ENCODE assay signal across 1 cellular context in the genomic region with DNA sequence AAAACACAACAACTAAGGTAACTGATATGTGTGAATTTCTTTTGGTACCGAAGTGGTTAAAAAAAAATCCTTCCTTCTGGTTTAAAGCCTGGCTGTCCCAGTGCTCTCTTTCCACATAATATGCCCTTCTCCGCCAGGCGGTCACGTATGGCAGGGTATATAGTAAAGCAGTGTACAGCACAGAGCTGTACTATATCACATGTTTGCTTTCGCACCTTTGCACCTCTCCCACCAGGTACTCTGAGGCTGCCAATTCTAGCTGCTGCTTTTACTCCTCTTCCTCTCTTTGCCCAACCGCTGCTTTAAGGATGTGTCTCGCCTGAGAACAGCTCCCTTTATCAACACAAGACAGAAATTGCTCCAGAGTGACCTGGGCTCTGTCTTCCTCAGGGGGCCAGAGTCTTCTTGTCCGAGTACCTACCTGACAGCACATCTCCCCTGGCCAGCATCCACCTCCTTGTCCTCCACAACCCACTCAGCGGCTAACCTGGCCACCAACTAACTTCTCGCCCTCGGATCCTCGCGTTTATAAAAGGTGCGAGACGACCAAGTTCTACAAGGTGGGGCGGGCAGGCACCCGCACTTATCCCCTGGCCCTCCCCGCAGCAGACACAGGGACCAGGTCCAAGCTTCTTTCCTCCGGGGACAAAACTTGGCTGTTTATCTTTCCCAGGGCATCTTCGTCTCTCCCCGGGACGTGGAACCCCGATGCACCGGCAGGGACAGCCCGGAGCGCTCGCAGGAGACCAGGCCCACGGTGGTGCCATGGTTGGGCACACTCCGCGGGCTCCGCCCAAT.
TF ChIP-seq lines count a peak whose summit lies in the region.

No MANE protein-coding gene starts in this region.

TF ChIP-seq in HepG2, 621 proteins besides CTCF, POLR2A, EP300 and RAD21 (continued from another document and continues in another):
- TF ChIP-seq ZNF468 (CRISPR knock-in tag; IDR thresholded peaks at IDR 0.05) = 0 out of 2 replicates have a peak, but pooled peaks have one; percentile 48
- TF ChIP-seq PHF8 (CRISPR knock-in tag; IDR thresholded peaks at IDR 0.05) = no peak
- TF ChIP-seq FLYWCH1 (CRISPR knock-in tag; IDR thresholded peaks at IDR 0.05) = no peak
- TF ChIP-seq ZNF501 (CRISPR knock-in tag; IDR thresholded peaks at IDR 0.05) = peak; percentile 83
- TF ChIP-seq ZNF557 (CRISPR knock-in tag; IDR thresholded peaks at IDR 0.05) = 0 out of 2 replicates have a peak, but pooled peaks have one; percentile 37
- TF ChIP-seq, protein P1, sequence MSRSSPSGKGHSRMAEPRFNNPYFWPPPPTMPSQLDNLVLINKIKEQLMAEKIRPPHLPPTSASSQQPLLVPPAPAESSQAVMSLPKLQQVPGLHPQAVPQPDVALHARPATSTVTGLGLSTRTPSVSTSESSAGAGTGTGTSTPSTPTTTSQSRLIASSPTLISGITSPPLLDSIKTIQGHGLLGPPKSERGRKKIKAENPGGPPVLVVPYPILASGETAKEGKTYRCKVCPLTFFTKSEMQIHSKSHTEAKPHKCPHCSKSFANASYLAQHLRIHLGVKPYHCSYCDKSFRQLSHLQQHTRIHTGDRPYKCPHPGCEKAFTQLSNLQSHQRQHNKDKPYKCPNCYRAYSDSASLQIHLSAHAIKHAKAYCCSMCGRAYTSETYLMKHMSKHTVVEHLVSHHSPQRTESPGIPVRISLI (CRISPR knock-in tag; IDR thresholded peaks at IDR 0.05; ENCODE audit: borderline replicate concordance) = 0 out of 2 replicates have a peak, but pooled peaks have one; percentile 18
- 0 out of 2 replicates have a peak, but pooled peaks have one; percentile 31 for TF ChIP-seq GABPB1 (CRISPR knock-in tag; IDR thresholded peaks at IDR 0.05)
- TF ChIP-seq ZNF484 (CRISPR knock-in tag; IDR thresholded peaks at IDR 0.05; ENCODE audit: borderline replicate concordance, low read depth) = no peak
- no peak for TF ChIP-seq SUZ12 (IDR thresholded peaks at IDR 0.05; ENCODE audit: low read depth, low read length)
- 0 out of 2 replicates have a peak, but pooled peaks have one; percentile 23 for TF ChIP-seq ZNF772 (CRISPR knock-in tag; IDR thresholded peaks at IDR 0.05)
- TF ChIP-seq, protein P2, sequence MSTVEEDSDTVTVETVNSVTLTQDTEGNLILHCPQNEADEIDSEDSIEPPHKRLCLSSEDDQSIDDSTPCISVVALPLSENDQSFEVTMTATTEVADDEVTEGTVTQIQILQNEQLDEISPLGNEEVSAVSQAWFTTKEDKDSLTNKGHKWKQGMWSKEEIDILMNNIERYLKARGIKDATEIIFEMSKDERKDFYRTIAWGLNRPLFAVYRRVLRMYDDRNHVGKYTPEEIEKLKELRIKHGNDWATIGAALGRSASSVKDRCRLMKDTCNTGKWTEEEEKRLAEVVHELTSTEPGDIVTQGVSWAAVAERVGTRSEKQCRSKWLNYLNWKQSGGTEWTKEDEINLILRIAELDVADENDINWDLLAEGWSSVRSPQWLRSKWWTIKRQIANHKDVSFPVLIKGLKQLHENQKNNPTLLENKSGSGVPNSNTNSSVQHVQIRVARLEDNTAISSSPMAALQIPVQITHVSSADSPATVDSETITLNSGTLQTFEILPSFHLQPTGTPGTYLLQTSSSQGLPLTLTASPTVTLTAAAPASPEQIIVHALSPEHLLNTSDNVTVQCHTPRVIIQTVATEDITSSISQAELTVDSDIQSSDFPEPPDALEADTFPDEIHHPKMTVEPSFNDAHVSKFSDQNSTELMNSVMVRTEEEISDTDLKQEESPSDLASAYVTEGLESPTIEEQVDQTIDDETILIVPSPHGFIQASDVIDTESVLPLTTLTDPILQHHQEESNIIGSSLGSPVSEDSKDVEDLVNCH (CRISPR knock-in tag; IDR thresholded peaks at IDR 0.05) = 0 out of 2 replicates have a peak, but pooled peaks have one; percentile 43
- TF ChIP-seq HDAC1 (CRISPR knock-in tag; IDR thresholded peaks at IDR 0.05) = no peak
- no peak for TF ChIP-seq ZNF629 (CRISPR knock-in tag; conservative IDR thresholded peaks at IDR 0.05)
- TF ChIP-seq ZNF510 (CRISPR knock-in tag; IDR thresholded peaks at IDR 0.05; ENCODE audit: low read depth) = 0 out of 2 replicates have a peak, but pooled peaks have one; percentile 28
- TF ChIP-seq TBX2 (CRISPR knock-in tag; IDR thresholded peaks at IDR 0.05; ENCODE audit: borderline replicate concordance) = peak; percentile 61
- TF ChIP-seq NAIF1 (CRISPR knock-in tag; IDR thresholded peaks at IDR 0.05; ENCODE audit: borderline replicate concordance) = 0 out of 2 replicates have a peak, but pooled peaks have one; percentile 47
- no peak for TF ChIP-seq ZBTB21 (CRISPR knock-in tag; IDR thresholded peaks at IDR 0.05)
- TF ChIP-seq ZNF572 (CRISPR knock-in tag; IDR thresholded peaks at IDR 0.05) = peak; percentile 54; the same call in 1 of the 2 replicates
- peak; percentile 5 for TF ChIP-seq SRSF1 (optimal IDR thresholded peaks at IDR 0.05; ENCODE audit: low read depth, low read length)
- TF ChIP-seq, protein P3, sequence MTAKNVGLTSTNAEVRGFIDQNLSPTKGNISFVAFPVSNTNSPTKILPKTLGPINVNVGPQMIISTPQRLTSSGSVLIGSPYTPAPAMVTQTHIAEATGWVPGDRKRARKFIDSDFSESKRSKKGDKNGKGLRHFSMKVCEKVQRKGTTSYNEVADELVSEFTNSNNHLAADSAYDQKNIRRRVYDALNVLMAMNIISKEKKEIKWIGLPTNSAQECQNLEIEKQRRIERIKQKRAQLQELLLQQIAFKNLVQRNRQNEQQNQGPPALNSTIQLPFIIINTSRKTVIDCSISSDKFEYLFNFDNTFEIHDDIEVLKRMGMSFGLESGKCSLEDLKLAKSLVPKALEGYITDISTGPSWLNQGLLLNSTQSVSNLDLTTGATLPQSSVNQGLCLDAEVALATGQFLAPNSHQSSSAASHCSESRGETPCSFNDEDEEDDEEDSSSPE (CRISPR knock-in tag; IDR thresholded peaks at IDR 0.05) = peak; percentile 32; the same call in 1 of the 2 replicates
- 0 out of 2 replicates have a peak, but pooled peaks have one; percentile 4 for TF ChIP-seq SALL1 (CRISPR knock-in tag; IDR thresholded peaks at IDR 0.05)
- TF ChIP-seq GATA4 (IDR thresholded peaks at IDR 0.05; ENCODE audit: borderline replicate concordance, low read depth) = no peak
- TF ChIP-seq CBFB (CRISPR knock-in tag; IDR thresholded peaks at IDR 0.05) = 0 out of 2 replicates have a peak, but pooled peaks have one; percentile 22
- no peak for TF ChIP-seq ZMYM2 (CRISPR knock-in tag; IDR thresholded peaks at IDR 0.05)
- TF ChIP-seq, protein P4, sequence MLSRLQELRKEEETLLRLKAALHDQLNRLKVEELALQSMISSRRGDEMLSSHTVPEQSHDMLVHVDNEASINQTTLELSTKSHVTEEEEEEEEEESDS (CRISPR knock-in tag; IDR thresholded peaks at IDR 0.05; ENCODE audit: borderline replicate concordance) = no peak
- TF ChIP-seq, protein P5, sequence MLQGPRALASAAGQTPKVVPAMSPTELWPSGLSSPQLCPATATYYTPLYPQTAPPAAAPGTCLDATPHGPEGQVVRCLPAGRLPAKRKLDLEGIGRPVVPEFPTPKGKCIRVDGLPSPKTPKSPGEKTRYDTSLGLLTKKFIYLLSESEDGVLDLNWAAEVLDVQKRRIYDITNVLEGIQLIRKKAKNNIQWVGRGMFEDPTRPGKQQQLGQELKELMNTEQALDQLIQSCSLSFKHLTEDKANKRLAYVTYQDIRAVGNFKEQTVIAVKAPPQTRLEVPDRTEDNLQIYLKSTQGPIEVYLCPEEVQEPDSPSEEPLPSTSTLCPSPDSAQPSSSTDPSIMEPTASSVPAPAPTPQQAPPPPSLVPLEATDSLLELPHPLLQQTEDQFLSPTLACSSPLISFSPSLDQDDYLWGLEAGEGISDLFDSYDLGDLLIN (CRISPR knock-in tag; IDR thresholded peaks at IDR 0.05; ENCODE audit: borderline replicate concordance) = no peak
- TF ChIP-seq ZNF326 (CRISPR knock-in tag; IDR thresholded peaks at IDR 0.05; ENCODE audit: borderline replicate concordance) = no peak
- peak; percentile 56; the same call in 1 of the 2 replicates for TF ChIP-seq BORCS8-MEF2B (CRISPR knock-in tag; IDR thresholded peaks at IDR 0.05)
- no peak for TF ChIP-seq ZNF296 (CRISPR knock-in tag; conservative IDR thresholded peaks at IDR 0.05)
- peak; percentile 85 for TF ChIP-seq ZNF652 (CRISPR knock-in tag; IDR thresholded peaks at IDR 0.05; ENCODE audit: borderline replicate concordance, low read depth)
- no peak for TF ChIP-seq PRPF4 (IDR thresholded peaks at IDR 0.05; ENCODE audit: low read depth, low read length, poor library complexity, severe bottlenecking)
- TF ChIP-seq, protein P6, sequence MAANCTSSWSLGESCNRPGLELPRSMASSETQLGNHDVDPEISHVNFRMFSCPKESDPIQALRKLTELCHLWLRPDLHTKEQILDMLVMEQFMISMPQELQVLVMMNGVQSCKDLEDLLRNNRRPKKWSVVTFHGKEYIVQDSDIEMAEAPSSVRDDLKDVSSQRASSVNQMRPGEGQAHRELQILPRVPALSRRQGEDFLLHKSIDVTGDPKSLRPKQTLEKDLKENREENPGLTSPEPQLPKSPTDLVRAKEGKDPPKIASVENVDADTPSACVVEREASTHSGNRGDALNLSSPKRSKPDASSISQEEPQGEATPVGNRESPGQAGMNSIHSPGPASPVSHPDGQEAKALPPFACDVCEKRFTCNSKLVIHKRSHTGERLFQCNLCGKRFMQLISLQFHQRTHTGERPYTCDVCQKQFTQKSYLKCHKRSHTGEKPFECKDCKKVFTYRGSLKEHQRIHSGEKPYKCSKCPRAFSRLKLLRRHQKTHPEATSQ (CRISPR knock-in tag; IDR thresholded peaks at IDR 0.05; ENCODE audit: borderline replicate concordance) = 0 out of 2 replicates have a peak, but pooled peaks have one; percentile 29
- 0 out of 2 replicates have a peak, but pooled peaks have one; percentile 5 for TF ChIP-seq MTA1 (CRISPR knock-in tag; IDR thresholded peaks at IDR 0.05; ENCODE audit: borderline replicate concordance)
- TF ChIP-seq ZMYM3 (CRISPR knock-in tag; IDR thresholded peaks at IDR 0.05) = no peak
- TF ChIP-seq, protein P7, sequence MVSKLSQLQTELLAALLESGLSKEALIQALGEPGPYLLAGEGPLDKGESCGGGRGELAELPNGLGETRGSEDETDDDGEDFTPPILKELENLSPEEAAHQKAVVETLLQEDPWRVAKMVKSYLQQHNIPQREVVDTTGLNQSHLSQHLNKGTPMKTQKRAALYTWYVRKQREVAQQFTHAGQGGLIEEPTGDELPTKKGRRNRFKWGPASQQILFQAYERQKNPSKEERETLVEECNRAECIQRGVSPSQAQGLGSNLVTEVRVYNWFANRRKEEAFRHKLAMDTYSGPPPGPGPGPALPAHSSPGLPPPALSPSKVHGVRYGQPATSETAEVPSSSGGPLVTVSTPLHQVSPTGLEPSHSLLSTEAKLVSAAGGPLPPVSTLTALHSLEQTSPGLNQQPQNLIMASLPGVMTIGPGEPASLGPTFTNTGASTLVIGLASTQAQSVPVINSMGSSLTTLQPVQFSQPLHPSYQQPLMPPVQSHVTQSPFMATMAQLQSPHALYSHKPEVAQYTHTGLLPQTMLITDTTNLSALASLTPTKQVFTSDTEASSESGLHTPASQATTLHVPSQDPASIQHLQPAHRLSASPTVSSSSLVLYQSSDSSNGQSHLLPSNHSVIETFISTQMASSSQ (IDR thresholded peaks at IDR 0.05; ENCODE audit: low read depth) = no peak
- TF ChIP-seq, protein P7 (CRISPR knock-in tag; IDR thresholded peaks at IDR 0.05; ENCODE audit: borderline replicate concordance) = 0 out of 2 replicates have a peak, but pooled peaks have one; percentile 39
- TF ChIP-seq SP5 (CRISPR knock-in tag; IDR thresholded peaks at IDR 0.05; ENCODE audit: borderline replicate concordance, low read depth) = 0 out of 2 replicates have a peak, but pooled peaks have one; percentile 48
- no peak for TF ChIP-seq PHB2 (IDR thresholded peaks at IDR 0.05; ENCODE audit: partially characterized antibody)
- TF ChIP-seq MAZ (IDR thresholded peaks at IDR 0.05; ENCODE audit: borderline replicate concordance, low read depth, low read length) = no peak
- TF ChIP-seq MAZ (CRISPR knock-in tag; IDR thresholded peaks at IDR 0.05; ENCODE audit: low read depth) = 0 out of 2 replicates have a peak, but pooled peaks have one; percentile 30
- TF ChIP-seq, protein P8, sequence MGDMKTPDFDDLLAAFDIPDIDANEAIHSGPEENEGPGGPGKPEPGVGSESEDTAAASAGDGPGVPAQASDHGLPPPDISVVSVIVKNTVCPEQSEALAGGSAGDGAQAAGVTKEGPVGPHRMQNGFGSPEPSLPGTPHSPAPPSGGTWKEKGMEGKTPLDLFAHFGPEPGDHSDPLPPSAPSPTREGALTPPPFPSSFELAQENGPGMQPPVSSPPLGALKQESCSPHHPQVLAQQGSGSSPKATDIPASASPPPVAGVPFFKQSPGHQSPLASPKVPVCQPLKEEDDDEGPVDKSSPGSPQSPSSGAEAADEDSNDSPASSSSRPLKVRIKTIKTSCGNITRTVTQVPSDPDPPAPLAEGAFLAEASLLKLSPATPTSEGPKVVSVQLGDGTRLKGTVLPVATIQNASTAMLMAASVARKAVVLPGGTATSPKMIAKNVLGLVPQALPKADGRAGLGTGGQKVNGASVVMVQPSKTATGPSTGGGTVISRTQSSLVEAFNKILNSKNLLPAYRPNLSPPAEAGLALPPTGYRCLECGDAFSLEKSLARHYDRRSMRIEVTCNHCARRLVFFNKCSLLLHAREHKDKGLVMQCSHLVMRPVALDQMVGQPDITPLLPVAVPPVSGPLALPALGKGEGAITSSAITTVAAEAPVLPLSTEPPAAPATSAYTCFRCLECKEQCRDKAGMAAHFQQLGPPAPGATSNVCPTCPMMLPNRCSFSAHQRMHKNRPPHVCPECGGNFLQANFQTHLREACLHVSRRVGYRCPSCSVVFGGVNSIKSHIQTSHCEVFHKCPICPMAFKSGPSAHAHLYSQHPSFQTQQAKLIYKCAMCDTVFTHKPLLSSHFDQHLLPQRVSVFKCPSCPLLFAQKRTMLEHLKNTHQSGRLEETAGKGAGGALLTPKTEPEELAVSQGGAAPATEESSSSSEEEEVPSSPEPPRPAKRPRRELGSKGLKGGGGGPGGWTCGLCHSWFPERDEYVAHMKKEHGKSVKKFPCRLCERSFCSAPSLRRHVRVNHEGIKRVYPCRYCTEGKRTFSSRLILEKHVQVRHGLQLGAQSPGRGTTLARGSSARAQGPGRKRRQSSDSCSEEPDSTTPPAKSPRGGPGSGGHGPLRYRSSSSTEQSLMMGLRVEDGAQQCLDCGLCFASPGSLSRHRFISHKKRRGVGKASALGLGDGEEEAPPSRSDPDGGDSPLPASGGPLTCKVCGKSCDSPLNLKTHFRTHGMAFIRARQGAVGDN (CRISPR knock-in tag; IDR thresholded peaks at IDR 0.05) = peak; percentile 18; the same call in 1 of the 2 replicates
- TF ChIP-seq NFKB2 (CRISPR knock-in tag; IDR thresholded peaks at IDR 0.05; ENCODE audit: borderline replicate concordance) = peak; percentile 26; the same call in 1 of the 2 replicates
- 0 out of 2 replicates have a peak, but pooled peaks have one; percentile 65 for TF ChIP-seq ZNF615 (CRISPR knock-in tag; IDR thresholded peaks at IDR 0.05; ENCODE audit: borderline replicate concordance)
- TF ChIP-seq NBN (conservative IDR thresholded peaks at IDR 0.05) = no peak
